27 cellular contexts compared by ENCODE assay signal in genomic region chr10:64116731-64117130, GRCh38.
"Had no signal": no experiment of that assay in that cellular context is flagged by ENCODE, and none has a peak within 500 bp of the region (broad histone marks: within the 10 kb centered on the region; RNA-seq: fewer than 3 reads in every experiment).

No MANE protein-coding gene starts in this region.

- DNase-seq: activated CD4-positive, alpha-beta T cell treated with anti-CD3 and anti-CD28 coated beads for 4 hours; activated CD4-positive, alpha-beta T cell treated with anti-CD3 and anti-CD28 coated beads, Interleukin-2, amount 50 U/mL, for 4 hours; activated effector memory CD4-positive, alpha-beta T cell treated with anti-CD3 and anti-CD28 coated beads, Interleukin-2, amount 50 U/mL, for 16 hours; activated naive CD4-positive, alpha-beta T cell treated with anti-CD3 and anti-CD28 coated beads for 36 hours; activated naive CD8-positive, alpha-beta T cell treated with anti-CD3 and anti-CD28 coated beads for 36 hours; activated T-cell treated with anti-CD3 and anti-CD28 coated beads, Interleukin-2, amount 50 U/mL, for 1 hour; adrenal gland; effector memory CD4-positive, alpha-beta T cell; foreskin melanocyte; left ventricle myocardium superior; naive B cell; nephron progenitor cell; pancreas; stimulated activated naive CD4-positive, alpha-beta T cell; T-helper 1 cell had no signal

- ATAC-seq: left ventricle myocardium superior, pancreas had no signal

- H3K9me3 ChIP-seq: adrenal gland, ascending aorta, esophagus muscularis mucosa, neutrophil, pancreas, prostate gland, tibial nerve had no signal

- H3K4me3 ChIP-seq: adrenal gland, ascending aorta, coronary artery, esophagus muscularis mucosa, pancreas, prostate gland, tibial nerve had no signal

- FAIRE-seq: islet of Langerhans, pancreas, urothelium cell line had no signal

- H3K4me3 Mint-ChIP-seq: activated naive CD4-positive, alpha-beta T cell treated with anti-CD3 and anti-CD28 coated beads for 36 hours; activated naive CD8-positive, alpha-beta T cell treated with anti-CD3 and anti-CD28 coated beads for 36 hours; activated T-helper 1 cell treated with anti-CD3 and anti-CD28 coated beads, Interleukin-12 subunit alpha, Interleukin-12 subunit beta, Interleukin-2, Interleukin-4 antibody, amounts not matched to agents 30 ng/mL and 10 ng/mL and 1 ng/mL, durations not matched to agents 14 hours and 24 hours and 36 hours; brain; naive B cell; nephron progenitor cell; T-helper 2 cell treated with Interferon-gamma antibody and Interleukin-4, amounts not matched to agents 5 μg/mL and 100 μg/mL, for 36 hours had no signal

- H3K27me3 ChIP-seq: adrenal gland, ascending aorta, dorsolateral prefrontal cortex, esophagus muscularis mucosa, neutrophil, pancreas, tibial nerve had no signal

- H3K9me3 Mint-ChIP-seq: activated naive CD4-positive, alpha-beta T cell treated with anti-CD3 and anti-CD28 coated beads for 36 hours; activated naive CD8-positive, alpha-beta T cell treated with anti-CD3 and anti-CD28 coated beads for 36 hours; activated T-helper 1 cell treated with anti-CD3 and anti-CD28 coated beads, Interleukin-12 subunit alpha, Interleukin-12 subunit beta, Interleukin-2, Interleukin-4 antibody, amounts not matched to agents 30 ng/mL and 10 ng/mL and 1 ng/mL, durations not matched to agents 14 hours and 24 hours and 36 hours; naive B cell; T-helper 2 cell treated with Interferon-gamma antibody and Interleukin-4, amounts not matched to agents 5 μg/mL and 100 μg/mL, for 36 hours had no signal

- H3K27ac Mint-ChIP-seq: activated naive CD4-positive, alpha-beta T cell treated with anti-CD3 and anti-CD28 coated beads for 36 hours; activated naive CD8-positive, alpha-beta T cell treated with anti-CD3 and anti-CD28 coated beads for 36 hours; activated T-helper 1 cell treated with anti-CD3 and anti-CD28 coated beads, Interleukin-12 subunit alpha, Interleukin-12 subunit beta, Interleukin-2, Interleukin-4 antibody, amounts not matched to agents 30 ng/mL and 10 ng/mL and 1 ng/mL, durations not matched to agents 14 hours and 24 hours and 36 hours; naive B cell; nephron progenitor cell; T-helper 2 cell treated with Interferon-gamma antibody and Interleukin-4, amounts not matched to agents 5 μg/mL and 100 μg/mL, for 36 hours had no signal

- H3K27ac ChIP-seq: adrenal gland, ascending aorta, coronary artery, dorsolateral prefrontal cortex, esophagus muscularis mucosa, neutrophil, pancreas, prostate gland, tibial nerve had no signal

- H3K36me3 Mint-ChIP-seq: activated naive CD8-positive, alpha-beta T cell treated with anti-CD3 and anti-CD28 coated beads for 36 hours; brain; naive B cell had no signal

- H3K4me1 ChIP-seq: adrenal gland, ascending aorta, esophagus muscularis mucosa, pancreas, prostate gland, tibial nerve had no signal

- H3K36me3 ChIP-seq: adrenal gland, ascending aorta, esophagus muscularis mucosa, neutrophil, pancreas, prostate gland, tibial nerve had no signal
